ENCODE assay signal across 22 cellular contexts in the genomic region with DNA sequence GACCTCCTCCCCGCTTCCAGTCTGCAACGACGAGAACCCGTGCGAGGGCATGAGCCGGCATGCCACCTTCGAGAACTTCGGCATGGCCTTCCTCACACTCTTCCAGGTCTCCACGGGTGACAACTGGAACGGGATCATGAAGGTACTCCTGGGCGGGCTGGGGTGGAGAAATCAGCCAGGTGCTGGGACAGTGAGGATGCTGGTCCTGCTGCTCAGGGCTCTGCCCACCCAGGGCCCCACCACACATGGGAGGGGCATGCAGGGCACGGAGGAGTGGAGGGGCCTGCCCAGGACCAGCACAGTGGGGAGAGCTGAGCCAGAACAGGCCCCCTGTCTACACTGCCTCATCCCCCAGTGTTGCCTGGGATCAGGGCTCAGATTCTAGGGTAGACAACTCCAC.
DNase-seq lines count a peak whose midpoint lies in the region; ATAC-seq, FAIRE-seq and TF ChIP-seq lines count a peak whose summit lies in the region.
"Had no signal": no experiment of that assay in that cellular context is flagged by ENCODE, and none has a peak within 500 bp of the region (broad histone marks: within the 10 kb centered on the region; RNA-seq: fewer than 3 reads in every experiment).

No MANE protein-coding gene starts in this region.

- peak overlapping the region; percentile 79 for H3K4me2 ChIP-seq in BLaER1
- H3K4me2 ChIP-seq in H1 (ENCODE audit: insufficient read depth in 1 of 2, low read depth in 2 of 2, low read length in 2 of 2) = no peak overlapping the region
- H3K4me2 ChIP-seq: A549 had no signal

- no peaks in the 10 kb centered on the region for H3K23me2 ChIP-seq in H1 (ENCODE audit: low read depth, low read length)

- no peak for FAIRE-seq in H1 (lab: Jason Lieb, UNC)
- FAIRE-seq: A549, D721Med, GM12891 had no signal

- POLR2A ChIA-PET in H1 (lab: Charles Lee; ENCODE audit: partially characterized antibody) = interaction anchor here (0.7 kb wide), 1 partner anchor 143 kb away, joined by 3 read pairs; no protein-coding TSS in a partner anchor
- POLR2A ChIA-PET in activated CD8-positive, alpha-beta T cell treated with anti-CD3 and anti-CD28 coated beads for 36 hours (lab: Charles Lee) = no interaction called here

- no peak overlapping the region for H2BK12ac ChIP-seq in H1 (ENCODE audit: low read depth, low read length)

- H4K5ac ChIP-seq in H1 (ENCODE audit: insufficient read length, low read depth, low read length) = no peak overlapping the region

- H2AK5ac ChIP-seq in H1 (ENCODE audit: low read depth, low read length) = peak overlapping the region; percentile 24; the same call in 1 of the 2 replicates

- peaks cover 2% of the 10 kb centered on the region for H3K36me3 Mint-ChIP-seq in activated CD8-positive, alpha-beta T cell treated with anti-CD3 and anti-CD28 coated beads for 36 hours (ENCODE audit: low read depth)

- H3K4me1 ChIP-seq in BLaER1 = peaks cover 32% of the 10 kb centered on the region
- H3K4me1 ChIP-seq in H1 (replicated peaks in 1 of 4; ENCODE audit: control insufficient read depth in 3 of 4, insufficient read depth in 4 of 4, low read length in 3 of 4) = peaks cover 0 to 6% (median 2%) of the 10 kb centered on the region in 4 experiments; a peak in 2 of 7 replicates
- H3K4me1 ChIP-seq: BE2C had no signal

- no peak overlapping the region for H2AFZ ChIP-seq in H1 (ENCODE audit: low read length)

- H3K14ac ChIP-seq in H1 (ENCODE audit: insufficient read length) = no peak overlapping the region

- WGBS in H1 (ENCODE audit: extremely low coverage in 1 of 2, insufficient coverage in 1 of 2, insufficient read length in 1 of 2, insufficient replicate concordance in 2 of 2, low coverage in 1 of 2, low lambda C conversion rate in 2 of 2, missing lambda C conversion rate in 1 of 2), 2 experiments = 77% methylated on average over 3 of the region's 12 CpGs; no CpG with 5 or more reads in 1 of the 2 experiments

- H3K23ac ChIP-seq in H1 (ENCODE audit: insufficient read length) = no peak overlapping the region

- H2BK120ac ChIP-seq in H1 (replicated peaks; ENCODE audit: low read depth, low read length) = no peak overlapping the region

- H3K9me3 ChIP-seq in BLaER1 (peaks cover 6% of the 10 kb centered on the region; the same call in 1 of the 2 replicates), KOPT-K1 (ENCODE audit: insufficient read depth, low read length, poor library complexity, severe bottlenecking) (peaks cover 2% of the 10 kb centered on the region), H1 (ENCODE audit: insufficient read depth in 2 of 2, low read depth in 1 of 2, low read length in 1 of 2) (no peaks in the 10 kb centered on the region)
- H3K9me3 ChIP-seq: BE2C had no signal

- H3K4me3 ChIP-seq in BLaER1 (no peak overlapping the region), H1 (ENCODE audit: extremely low read depth in 1 of 4, insufficient read depth in 2 of 4, low read depth in 3 of 4, low read length in 4 of 4) (no peak overlapping the region)
- H3K4me3 ChIP-seq: A549 had no signal

- DNase-seq in H1 (ENCODE audit: low read depth in 1 of 2, low spot score in 2 of 2) = no peak
- no peak for DNase-seq in activated naive CD4-positive, alpha-beta T cell (lab: John Stamatoyannopoulos, UW)
- DNase-seq in stimulated activated CD4-positive, alpha-beta T cell treated with anti-CD3 and anti-CD28 coated beads, Interleukin-15, amount 100 ng/mL, for 24 hours = no peak
- no peak for DNase-seq in activated CD8-positive, alpha-beta T cell treated with anti-CD3 and anti-CD28 coated beads for 36 hours
- DNase-seq: 8988T; ACHN; AML-193; BE2C; CD4-positive, CD25-positive, alpha-beta regulatory T cell; CD8-positive, alpha-beta T cell; DMS 273 treated with DMSO at 0.1 percent for 48 hours; DMS79 treated with DMSO at 0.1 percent for 48 hours; GF-D8; GOT3; H7; HCEC 1CT had no signal

- no peak overlapping the region for H4K8ac ChIP-seq in H1 (ENCODE audit: extremely low read depth, insufficient read depth, low read length)

- H3K27ac ChIP-seq in BLaER1 (peak overlapping the region; percentile 71), KOPT-K1 (ENCODE audit: low read depth, low read length, poor library complexity, severe bottlenecking) (peak overlapping the region; percentile 24), H1 (ENCODE audit: low read depth, low read length) (no peak overlapping the region)
- H3K27ac ChIP-seq: A549, C4-2B had no signal

- no peak overlapping the region for H2BK5ac ChIP-seq in H1 (ENCODE audit: low read depth, low read length)

- H3K9me3 Mint-ChIP-seq in activated CD8-positive, alpha-beta T cell treated with anti-CD3 and anti-CD28 coated beads for 36 hours = peaks cover 2% of the 10 kb centered on the region
- H3K9me3 Mint-ChIP-seq: CD8-positive, alpha-beta T cell had no signal

- no peaks in the 10 kb centered on the region for H3K27me3 Mint-ChIP-seq in activated CD8-positive, alpha-beta T cell treated with anti-CD3 and anti-CD28 coated beads for 36 hours

- H4K20me1 ChIP-seq in BLaER1 (no peaks in the 10 kb centered on the region), H1 (replicated peaks in 1 of 2; ENCODE audit: control insufficient read depth in 1 of 2, insufficient read depth in 2 of 2, low read length in 2 of 2) (no peaks in the 10 kb centered on the region)

- CTCF ChIA-PET in H1 (lab: Charles Lee; ENCODE audit: partially characterized antibody) = interaction anchor here (1.0 kb wide), 1 partner anchor 42 kb away, joined by 3 read pairs; no protein-coding TSS in a partner anchor
- CTCF ChIA-PET in activated CD8-positive, alpha-beta T cell treated with anti-CD3 and anti-CD28 coated beads for 36 hours (lab: Charles Lee) = interaction anchor here (0.7 kb wide), 1 partner anchor 1076 kb away, joined by 3 read pairs; no protein-coding TSS in a partner anchor

- no peak for ATAC-seq in activated CD8-positive, alpha-beta T cell treated with anti-CD3 and anti-CD28 coated beads for 36 hours
- ATAC-seq: A549; CD8-positive, alpha-beta T cell had no signal

- no peaks in the 10 kb centered on the region for H3K79me1 ChIP-seq in H1 (ENCODE audit: low read depth, low read length)

- H3K27me3 ChIP-seq in BLaER1 (no peaks in the 10 kb centered on the region), H1 (replicated peaks in 1 of 4; ENCODE audit: control insufficient read depth in 3 of 4, extremely low read depth in 1 of 4, insufficient read depth in 3 of 4, low read length in 3 of 4) (no peaks in the 10 kb centered on the region)
- H3K27me3 ChIP-seq: BE2C had no signal

- H3K27ac Mint-ChIP-seq in activated CD8-positive, alpha-beta T cell treated with anti-CD3 and anti-CD28 coated beads for 36 hours = no peak overlapping the region
- H3K27ac Mint-ChIP-seq: CD4-positive, CD25-positive, alpha-beta regulatory T cell; CD8-positive, alpha-beta T cell had no signal

- no peak for TF ChIP-seq POLR2A in H1 (IDR thresholded peaks at IDR 0.05; ENCODE audit: control extremely low read depth in 1 of 2, low read depth in 2 of 2, low read length in 2 of 2)

- H3K36me3 ChIP-seq in BLaER1 (no peaks in the 10 kb centered on the region), KOPT-K1 (ENCODE audit: insufficient read depth, low read length) (no peaks in the 10 kb centered on the region), H1 (ENCODE audit: control insufficient read depth in 2 of 4, insufficient read depth in 4 of 4, low read length in 3 of 4) (no peaks in the 10 kb centered on the region; a peak in 1 of 8 replicates)
- H3K36me3 ChIP-seq: BE2C had no signal

- no peak overlapping the region for H3K18ac ChIP-seq in H1 (ENCODE audit: extremely low read depth, low read length)

- no peak overlapping the region for H2BK20ac ChIP-seq in H1 (ENCODE audit: low read length)

- no peak for TF ChIP-seq EP300 in H1 (IDR thresholded peaks at IDR 0.05; ENCODE audit: borderline replicate concordance in 1 of 2, low read depth in 2 of 2, low read length in 2 of 2)

- H4K91ac ChIP-seq in H1 (replicated peaks; ENCODE audit: insufficient read length, low read length) = no peak overlapping the region

- no peak overlapping the region for H3K4me3 Mint-ChIP-seq in activated CD8-positive, alpha-beta T cell treated with anti-CD3 and anti-CD28 coated beads for 36 hours
- H3K4me3 Mint-ChIP-seq: CD4-positive, CD25-positive, alpha-beta regulatory T cell; CD8-positive, alpha-beta T cell had no signal

- H3K56ac ChIP-seq in H1 (replicated peaks; ENCODE audit: insufficient read length, low read depth, low read length) = no peak overlapping the region

- TF ChIP-seq CTCF in H1 (IDR thresholded peaks at IDR 0.05; ENCODE audit: control extremely low read depth in 1 of 3, insufficient read depth in 1 of 3, low read depth in 1 of 3, low read length in 3 of 3) = no peak
- no peak for TF ChIP-seq CTCF in activated CD8-positive, alpha-beta T cell treated with anti-CD3 and anti-CD28 coated beads for 36 hours (IDR thresholded peaks at IDR 0.05)

- no peak overlapping the region for H3K4ac ChIP-seq in H1 (replicated peaks; ENCODE audit: insufficient read length, low read depth, low read length)

- no peaks in the 10 kb centered on the region for H3K79me2 ChIP-seq in H1 (ENCODE audit: control insufficient read depth in 1 of 2, insufficient read depth in 2 of 2, low read length in 2 of 2)

- peak overlapping the region; percentile 64; the same call in 1 of the 2 replicates for H3K9ac ChIP-seq in BLaER1
- no peak overlapping the region for H3K9ac ChIP-seq in H1 (replicated peaks in 1 of 4; ENCODE audit: extremely low read depth in 1 of 4, low read depth in 3 of 4, low read length in 3 of 4)

- no peaks in the 10 kb centered on the region for H3K4me1 Mint-ChIP-seq in activated CD8-positive, alpha-beta T cell treated with anti-CD3 and anti-CD28 coated beads for 36 hours (ENCODE audit: low read depth)
- H3K4me1 Mint-ChIP-seq: CD4-positive, CD25-positive, alpha-beta regulatory T cell had no signal

- intact Hi-C loops in activated CD8-positive, alpha-beta T cell treated with anti-CD3 and anti-CD28 coated beads for 36 hours (cut with micrococcal nuclease) = no loop called here

- H2BK15ac ChIP-seq in H1 (ENCODE audit: low read length) = no peak overlapping the region

- no peak for TF ChIP-seq RAD21 in H1 (IDR thresholded peaks at IDR 0.05 in 1 of 2, conservative IDR thresholded peaks at IDR 0.05 in 1 of 2; ENCODE audit: low read depth in 2 of 2, low read length in 2 of 2)

TF ChIP-seq in H1, 55 proteins besides CTCF, POLR2A, EP300 and RAD21 (continues in another document):
- no peak for TF ChIP-seq POLR2AphosphoS5 (IDR thresholded peaks at IDR 0.05; ENCODE audit: low read depth, low read length)
